ENCODE assay signal across 1 cellular context in the genomic region with DNA sequence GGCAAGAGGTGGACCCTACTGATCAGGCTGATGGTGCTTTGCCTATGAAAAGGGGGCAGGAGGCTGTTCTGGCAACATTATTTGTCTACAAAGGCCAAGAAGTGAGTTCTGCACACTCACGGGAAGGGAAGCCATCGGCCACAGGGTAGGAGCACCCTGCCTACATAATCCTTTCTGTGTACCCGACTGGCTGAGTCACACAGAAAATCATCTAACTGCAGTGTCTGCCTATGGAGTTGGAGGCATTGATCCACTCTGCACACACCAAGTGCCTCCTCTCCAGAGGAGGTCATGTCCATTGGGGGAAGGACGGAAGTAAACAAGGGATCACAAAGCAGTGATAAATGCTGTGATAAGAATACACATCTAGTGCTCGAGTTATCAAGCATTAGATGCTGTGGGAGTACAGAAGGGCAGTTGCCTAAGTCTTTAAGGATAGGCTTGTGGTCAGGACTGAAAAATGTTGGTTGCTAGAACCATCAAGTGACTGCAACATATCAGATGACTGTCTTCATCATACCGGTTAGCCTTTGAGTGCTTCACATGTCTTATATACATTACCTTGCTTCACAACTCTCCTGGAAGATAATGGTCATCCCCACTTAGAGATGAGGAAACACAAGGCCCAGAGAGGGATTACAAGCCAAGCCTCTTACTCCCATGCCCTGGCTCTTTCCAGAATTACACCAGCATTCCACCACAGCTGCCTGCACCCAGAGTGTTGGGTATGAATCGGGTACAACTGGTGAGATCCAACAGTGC.
A peak's percentile ranks its signal among the peaks of the same experiment; 100 is the strongest.
TF ChIP-seq lines count a peak whose summit lies in the region.

No MANE protein-coding gene starts in this region.

TF ChIP-seq in HepG2, 621 proteins besides CTCF, POLR2A, EP300 and RAD21 (continued from another document and continues in another):
- TF ChIP-seq, protein P1, sequence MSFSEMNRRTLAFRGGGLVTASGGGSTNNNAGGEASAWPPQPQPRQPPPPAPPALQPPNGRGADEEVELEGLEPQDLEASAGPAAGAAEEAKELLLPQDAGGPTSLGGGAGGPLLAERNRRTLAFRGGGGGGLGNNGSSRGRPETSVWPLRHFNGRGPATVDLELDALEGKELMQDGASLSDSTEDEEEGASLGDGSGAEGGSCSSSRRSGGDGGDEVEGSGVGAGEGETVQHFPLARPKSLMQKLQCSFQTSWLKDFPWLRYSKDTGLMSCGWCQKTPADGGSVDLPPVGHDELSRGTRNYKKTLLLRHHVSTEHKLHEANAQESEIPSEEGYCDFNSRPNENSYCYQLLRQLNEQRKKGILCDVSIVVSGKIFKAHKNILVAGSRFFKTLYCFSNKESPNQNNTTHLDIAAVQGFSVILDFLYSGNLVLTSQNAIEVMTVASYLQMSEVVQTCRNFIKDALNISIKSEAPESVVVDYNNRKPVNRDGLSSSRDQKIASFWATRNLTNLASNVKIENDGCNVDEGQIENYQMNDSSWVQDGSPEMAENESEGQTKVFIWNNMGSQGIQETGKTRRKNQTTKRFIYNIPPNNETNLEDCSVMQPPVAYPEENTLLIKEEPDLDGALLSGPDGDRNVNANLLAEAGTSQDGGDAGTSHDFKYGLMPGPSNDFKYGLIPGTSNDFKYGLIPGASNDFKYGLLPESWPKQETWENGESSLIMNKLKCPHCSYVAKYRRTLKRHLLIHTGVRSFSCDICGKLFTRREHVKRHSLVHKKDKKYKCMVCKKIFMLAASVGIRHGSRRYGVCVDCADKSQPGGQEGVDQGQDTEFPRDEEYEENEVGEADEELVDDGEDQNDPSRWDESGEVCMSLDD (CRISPR knock-in tag; IDR thresholded peaks at IDR 0.05; ENCODE audit: borderline replicate concordance): no peak
- TF ChIP-seq FOSL2 (CRISPR knock-in tag; IDR thresholded peaks at IDR 0.05): peak; percentile 96
- no peak for TF ChIP-seq MBD4 (IDR thresholded peaks at IDR 0.05; ENCODE audit: borderline replicate concordance, low read length)
- TF ChIP-seq ZNF577 (CRISPR knock-in tag; IDR thresholded peaks at IDR 0.05; ENCODE audit: borderline replicate concordance, low read depth): no peak
- no peak for TF ChIP-seq SIX1 (CRISPR knock-in tag; IDR thresholded peaks at IDR 0.05; ENCODE audit: borderline replicate concordance)
- TF ChIP-seq, protein P2, sequence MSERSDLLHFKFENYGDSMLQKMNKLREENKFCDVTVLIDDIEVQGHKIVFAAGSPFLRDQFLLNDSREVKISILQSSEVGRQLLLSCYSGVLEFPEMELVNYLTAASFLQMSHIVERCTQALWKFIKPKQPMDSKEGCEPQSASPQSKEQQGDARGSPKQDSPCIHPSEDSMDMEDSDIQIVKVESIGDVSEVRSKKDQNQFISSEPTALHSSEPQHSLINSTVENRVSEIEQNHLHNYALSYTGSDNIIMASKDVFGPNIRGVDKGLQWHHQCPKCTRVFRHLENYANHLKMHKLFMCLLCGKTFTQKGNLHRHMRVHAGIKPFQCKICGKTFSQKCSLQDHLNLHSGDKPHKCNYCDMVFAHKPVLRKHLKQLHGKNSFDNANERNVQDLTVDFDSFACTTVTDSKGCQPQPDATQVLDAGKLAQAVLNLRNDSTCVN (CRISPR knock-in tag; IDR thresholded peaks at IDR 0.05; ENCODE audit: borderline replicate concordance): no peak; the same call in none of the 2 replicates
- TF ChIP-seq, protein P3, sequence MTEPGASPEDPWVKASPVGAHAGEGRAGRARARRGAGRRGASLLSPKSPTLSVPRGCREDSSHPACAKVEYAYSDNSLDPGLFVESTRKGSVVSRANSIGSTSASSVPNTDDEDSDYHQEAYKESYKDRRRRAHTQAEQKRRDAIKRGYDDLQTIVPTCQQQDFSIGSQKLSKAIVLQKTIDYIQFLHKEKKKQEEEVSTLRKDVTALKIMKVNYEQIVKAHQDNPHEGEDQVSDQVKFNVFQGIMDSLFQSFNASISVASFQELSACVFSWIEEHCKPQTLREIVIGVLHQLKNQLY (CRISPR knock-in tag; IDR thresholded peaks at IDR 0.05): peak; percentile 57; the same call in 1 of the 2 replicates
- no peak for TF ChIP-seq ZNF768 (CRISPR knock-in tag; IDR thresholded peaks at IDR 0.05)
- no peak for TF ChIP-seq ZNF296 (CRISPR knock-in tag; conservative IDR thresholded peaks at IDR 0.05)
- peak; percentile 45; the same call in 1 of the 2 replicates for TF ChIP-seq ZMAT3 (CRISPR knock-in tag; conservative IDR thresholded peaks at IDR 0.05)
- TF ChIP-seq, protein P4, sequence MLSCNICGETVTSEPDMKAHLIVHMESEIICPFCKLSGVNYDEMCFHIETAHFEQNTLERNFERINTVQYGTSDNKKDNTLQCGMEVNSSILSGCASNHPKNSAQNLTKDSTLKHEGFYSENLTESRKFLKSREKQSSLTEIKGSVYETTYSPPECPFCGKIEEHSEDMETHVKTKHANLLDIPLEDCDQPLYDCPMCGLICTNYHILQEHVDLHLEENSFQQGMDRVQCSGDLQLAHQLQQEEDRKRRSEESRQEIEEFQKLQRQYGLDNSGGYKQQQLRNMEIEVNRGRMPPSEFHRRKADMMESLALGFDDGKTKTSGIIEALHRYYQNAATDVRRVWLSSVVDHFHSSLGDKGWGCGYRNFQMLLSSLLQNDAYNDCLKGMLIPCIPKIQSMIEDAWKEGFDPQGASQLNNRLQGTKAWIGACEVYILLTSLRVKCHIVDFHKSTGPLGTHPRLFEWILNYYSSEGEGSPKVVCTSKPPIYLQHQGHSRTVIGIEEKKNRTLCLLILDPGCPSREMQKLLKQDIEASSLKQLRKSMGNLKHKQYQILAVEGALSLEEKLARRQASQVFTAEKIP (CRISPR knock-in tag; IDR thresholded peaks at IDR 0.05; ENCODE audit: borderline replicate concordance): no peak
- TF ChIP-seq LCORL (IDR thresholded peaks at IDR 0.05): no peak
- TF ChIP-seq LCORL (CRISPR knock-in tag; IDR thresholded peaks at IDR 0.05): 0 out of 2 replicates have a peak, but pooled peaks have one; percentile 45
- TF ChIP-seq, protein P5, sequence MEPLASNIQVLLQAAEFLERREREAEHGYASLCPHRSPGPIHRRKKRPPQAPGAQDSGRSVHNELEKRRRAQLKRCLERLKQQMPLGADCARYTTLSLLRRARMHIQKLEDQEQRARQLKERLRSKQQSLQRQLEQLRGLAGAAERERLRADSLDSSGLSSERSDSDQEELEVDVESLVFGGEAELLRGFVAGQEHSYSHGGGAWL (CRISPR knock-in tag; IDR thresholded peaks at IDR 0.05): no peak
- TF ChIP-seq, protein P6, sequence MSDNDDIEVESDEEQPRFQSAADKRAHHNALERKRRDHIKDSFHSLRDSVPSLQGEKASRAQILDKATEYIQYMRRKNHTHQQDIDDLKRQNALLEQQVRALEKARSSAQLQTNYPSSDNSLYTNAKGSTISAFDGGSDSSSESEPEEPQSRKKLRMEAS (IDR thresholded peaks at IDR 0.05): no peak
- 0 out of 2 replicates have a peak, but pooled peaks have one; percentile 47 for TF ChIP-seq TAF1 (CRISPR knock-in tag; IDR thresholded peaks at IDR 0.05)
- no peak for TF ChIP-seq FOSL1 (CRISPR knock-in tag; IDR thresholded peaks at IDR 0.05; ENCODE audit: borderline replicate concordance)
- TF ChIP-seq FOXA3 (CRISPR knock-in tag; IDR thresholded peaks at IDR 0.05): peak; percentile 98
- TF ChIP-seq CC2D1A (CRISPR knock-in tag; IDR thresholded peaks at IDR 0.05): no peak
- TF ChIP-seq, protein P7, sequence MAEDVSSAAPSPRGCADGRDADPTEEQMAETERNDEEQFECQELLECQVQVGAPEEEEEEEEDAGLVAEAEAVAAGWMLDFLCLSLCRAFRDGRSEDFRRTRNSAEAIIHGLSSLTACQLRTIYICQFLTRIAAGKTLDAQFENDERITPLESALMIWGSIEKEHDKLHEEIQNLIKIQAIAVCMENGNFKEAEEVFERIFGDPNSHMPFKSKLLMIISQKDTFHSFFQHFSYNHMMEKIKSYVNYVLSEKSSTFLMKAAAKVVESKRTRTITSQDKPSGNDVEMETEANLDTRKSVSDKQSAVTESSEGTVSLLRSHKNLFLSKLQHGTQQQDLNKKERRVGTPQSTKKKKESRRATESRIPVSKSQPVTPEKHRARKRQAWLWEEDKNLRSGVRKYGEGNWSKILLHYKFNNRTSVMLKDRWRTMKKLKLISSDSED (CRISPR knock-in tag; IDR thresholded peaks at IDR 0.05): no peak
- peak; percentile 86 for TF ChIP-seq ZNF792 (CRISPR knock-in tag; IDR thresholded peaks at IDR 0.05)
- TF ChIP-seq, protein P8, sequence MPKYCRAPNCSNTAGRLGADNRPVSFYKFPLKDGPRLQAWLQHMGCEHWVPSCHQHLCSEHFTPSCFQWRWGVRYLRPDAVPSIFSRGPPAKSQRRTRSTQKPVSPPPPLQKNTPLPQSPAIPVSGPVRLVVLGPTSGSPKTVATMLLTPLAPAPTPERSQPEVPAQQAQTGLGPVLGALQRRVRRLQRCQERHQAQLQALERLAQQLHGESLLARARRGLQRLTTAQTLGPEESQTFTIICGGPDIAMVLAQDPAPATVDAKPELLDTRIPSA (CRISPR knock-in tag; IDR thresholded peaks at IDR 0.05; ENCODE audit: borderline replicate concordance): no peak
- no peak for TF ChIP-seq ZFY (CRISPR knock-in tag; IDR thresholded peaks at IDR 0.05)
- peak; percentile 74; the same call in 1 of the 2 replicates for TF ChIP-seq ZSCAN30 (CRISPR knock-in tag; IDR thresholded peaks at IDR 0.05)
- no peak for TF ChIP-seq ZNF550 (CRISPR knock-in tag; IDR thresholded peaks at IDR 0.05; ENCODE audit: borderline replicate concordance)
- no peak for TF ChIP-seq KDM1A (CRISPR knock-in tag; IDR thresholded peaks at IDR 0.05)
- TF ChIP-seq NRL (CRISPR knock-in tag; IDR thresholded peaks at IDR 0.05; ENCODE audit: borderline replicate concordance): no peak
- TF ChIP-seq ELF3 (CRISPR knock-in tag; IDR thresholded peaks at IDR 0.05): peak; percentile 76
- no peak for TF ChIP-seq FOXJ3 (CRISPR knock-in tag; IDR thresholded peaks at IDR 0.05; ENCODE audit: borderline replicate concordance)
- TF ChIP-seq NONO (IDR thresholded peaks at IDR 0.05): no peak
- no peak for TF ChIP-seq NONO (CRISPR knock-in tag; conservative IDR thresholded peaks at IDR 0.05)
- no peak for TF ChIP-seq ZNF713 (CRISPR knock-in tag; IDR thresholded peaks at IDR 0.05)
- TF ChIP-seq, protein P9, sequence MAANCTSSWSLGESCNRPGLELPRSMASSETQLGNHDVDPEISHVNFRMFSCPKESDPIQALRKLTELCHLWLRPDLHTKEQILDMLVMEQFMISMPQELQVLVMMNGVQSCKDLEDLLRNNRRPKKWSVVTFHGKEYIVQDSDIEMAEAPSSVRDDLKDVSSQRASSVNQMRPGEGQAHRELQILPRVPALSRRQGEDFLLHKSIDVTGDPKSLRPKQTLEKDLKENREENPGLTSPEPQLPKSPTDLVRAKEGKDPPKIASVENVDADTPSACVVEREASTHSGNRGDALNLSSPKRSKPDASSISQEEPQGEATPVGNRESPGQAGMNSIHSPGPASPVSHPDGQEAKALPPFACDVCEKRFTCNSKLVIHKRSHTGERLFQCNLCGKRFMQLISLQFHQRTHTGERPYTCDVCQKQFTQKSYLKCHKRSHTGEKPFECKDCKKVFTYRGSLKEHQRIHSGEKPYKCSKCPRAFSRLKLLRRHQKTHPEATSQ (CRISPR knock-in tag; IDR thresholded peaks at IDR 0.05; ENCODE audit: borderline replicate concordance): no peak
- TF ChIP-seq, protein P10, sequence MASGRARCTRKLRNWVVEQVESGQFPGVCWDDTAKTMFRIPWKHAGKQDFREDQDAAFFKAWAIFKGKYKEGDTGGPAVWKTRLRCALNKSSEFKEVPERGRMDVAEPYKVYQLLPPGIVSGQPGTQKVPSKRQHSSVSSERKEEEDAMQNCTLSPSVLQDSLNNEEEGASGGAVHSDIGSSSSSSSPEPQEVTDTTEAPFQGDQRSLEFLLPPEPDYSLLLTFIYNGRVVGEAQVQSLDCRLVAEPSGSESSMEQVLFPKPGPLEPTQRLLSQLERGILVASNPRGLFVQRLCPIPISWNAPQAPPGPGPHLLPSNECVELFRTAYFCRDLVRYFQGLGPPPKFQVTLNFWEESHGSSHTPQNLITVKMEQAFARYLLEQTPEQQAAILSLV (CRISPR knock-in tag; IDR thresholded peaks at IDR 0.05; ENCODE audit: borderline replicate concordance): no peak
- TF ChIP-seq FOXK1 (CRISPR knock-in tag; IDR thresholded peaks at IDR 0.05; ENCODE audit: borderline replicate concordance, low read depth): peak; percentile 97
- TF ChIP-seq ZNF121 (CRISPR knock-in tag; IDR thresholded peaks at IDR 0.05): no peak
- TF ChIP-seq, protein P11, sequence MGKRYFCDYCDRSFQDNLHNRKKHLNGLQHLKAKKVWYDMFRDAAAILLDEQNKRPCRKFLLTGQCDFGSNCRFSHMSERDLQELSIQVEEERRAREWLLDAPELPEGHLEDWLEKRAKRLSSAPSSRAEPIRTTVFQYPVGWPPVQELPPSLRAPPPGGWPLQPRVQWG (CRISPR knock-in tag; IDR thresholded peaks at IDR 0.05; ENCODE audit: borderline replicate concordance, low read depth): no peak
- TF ChIP-seq KAT2B (IDR thresholded peaks at IDR 0.05; ENCODE audit: borderline replicate concordance, low read depth, low read length): peak; percentile 34; the same call in 1 of the 2 replicates
- TF ChIP-seq, protein P12, sequence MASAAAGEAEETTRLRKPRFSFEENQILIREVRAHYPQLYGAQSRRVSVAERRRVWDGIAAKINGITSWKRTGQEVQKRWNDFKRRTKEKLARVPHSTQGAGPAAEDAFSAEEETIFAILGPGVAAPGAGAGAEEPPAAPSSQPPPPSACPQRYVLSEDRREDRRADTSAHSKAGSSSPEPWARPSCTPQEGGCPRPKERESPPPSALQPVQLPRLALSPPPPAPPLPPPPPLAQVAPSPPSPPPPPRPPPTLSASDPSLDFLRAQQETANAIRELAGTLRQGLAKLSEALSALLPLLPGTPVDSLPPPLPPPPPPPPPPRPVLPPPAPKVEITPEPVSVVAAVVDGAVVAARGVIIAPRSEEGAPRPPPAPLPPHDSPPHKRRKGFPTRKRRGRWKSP (CRISPR knock-in tag; IDR thresholded peaks at IDR 0.05): peak; percentile 11; the same call in 1 of the 2 replicates
- TF ChIP-seq, protein P13, sequence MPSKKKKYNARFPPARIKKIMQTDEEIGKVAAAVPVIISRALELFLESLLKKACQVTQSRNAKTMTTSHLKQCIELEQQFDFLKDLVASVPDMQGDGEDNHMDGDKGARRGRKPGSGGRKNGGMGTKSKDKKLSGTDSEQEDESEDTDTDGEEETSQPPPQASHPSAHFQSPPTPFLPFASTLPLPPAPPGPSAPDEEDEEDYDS (CRISPR knock-in tag; IDR thresholded peaks at IDR 0.05): peak; percentile 57
- TF ChIP-seq ZNF253 (CRISPR knock-in tag; IDR thresholded peaks at IDR 0.05; ENCODE audit: borderline replicate concordance): no peak
- TF ChIP-seq, protein P14, sequence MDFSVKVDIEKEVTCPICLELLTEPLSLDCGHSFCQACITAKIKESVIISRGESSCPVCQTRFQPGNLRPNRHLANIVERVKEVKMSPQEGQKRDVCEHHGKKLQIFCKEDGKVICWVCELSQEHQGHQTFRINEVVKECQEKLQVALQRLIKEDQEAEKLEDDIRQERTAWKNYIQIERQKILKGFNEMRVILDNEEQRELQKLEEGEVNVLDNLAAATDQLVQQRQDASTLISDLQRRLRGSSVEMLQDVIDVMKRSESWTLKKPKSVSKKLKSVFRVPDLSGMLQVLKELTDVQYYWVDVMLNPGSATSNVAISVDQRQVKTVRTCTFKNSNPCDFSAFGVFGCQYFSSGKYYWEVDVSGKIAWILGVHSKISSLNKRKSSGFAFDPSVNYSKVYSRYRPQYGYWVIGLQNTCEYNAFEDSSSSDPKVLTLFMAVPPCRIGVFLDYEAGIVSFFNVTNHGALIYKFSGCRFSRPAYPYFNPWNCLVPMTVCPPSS (IDR thresholded peaks at IDR 0.05): no peak
- TF ChIP-seq ARNT2 (CRISPR knock-in tag; IDR thresholded peaks at IDR 0.05; ENCODE audit: low read depth): no peak
- peak; percentile 73 for TF ChIP-seq TCF7 (IDR thresholded peaks at IDR 0.05; ENCODE audit: low read depth)
